ENCODE assay signal across 17 cellular contexts in genomic region chr17:72511874-72512273, GRCh38.
DNase-seq lines count a peak whose midpoint lies in the region; ATAC-seq and TF ChIP-seq lines count a peak whose summit lies in the region.
"Had no signal": no experiment of that assay in that cellular context is flagged by ENCODE, and none has a peak within 500 bp of the region (broad histone marks: within the 10 kb centered on the region; RNA-seq: fewer than 3 reads in every experiment).

No MANE protein-coding gene starts in this region.

- no peak for TF ChIP-seq CTCF in upper lobe of right lung (IDR thresholded peaks at IDR 0.05)

- H3K27me3 Mint-ChIP-seq in activated naive CD4-positive, alpha-beta T cell treated with anti-CD3 and anti-CD28 coated beads, Interleukin-2, amount 10 ng/mL, durations not matched to agents 7 days and 5 days, result no peaks in the 10 kb centered on the region

- H3K4me3 Mint-ChIP-seq in activated naive CD4-positive, alpha-beta T cell treated with anti-CD3 and anti-CD28 coated beads, Interleukin-2, amount 10 ng/mL, durations not matched to agents 7 days and 5 days, result no peak overlapping the region
- H3K4me3 Mint-ChIP-seq: HFFc6 had no signal

- H3K36me3 Mint-ChIP-seq in activated naive CD4-positive, alpha-beta T cell treated with anti-CD3 and anti-CD28 coated beads, Interleukin-2, amount 10 ng/mL, durations not matched to agents 7 days and 5 days, result no peaks in the 10 kb centered on the region

- H3K4me3 ChIP-seq in upper lobe of right lung, result no peak overlapping the region
- H3K4me3 ChIP-seq: GM12878, SJSA1 had no signal

- peaks cover 5% of the 10 kb centered on the region for H3K4me1 ChIP-seq in upper lobe of right lung

- H3K27me3 ChIP-seq in upper lobe of right lung, result no peaks in the 10 kb centered on the region
- H3K27me3 ChIP-seq: SJSA1 had no signal

- peak; percentile 43 for DNase-seq in DMS53 (lab: John Stamatoyannopoulos, UW)
- no peak for DNase-seq in DMS53 treated with DMSO at 0.1 percent for 48 hours (lab: John Stamatoyannopoulos, UW; ENCODE audit: unreplicated experiment)
- DNase-seq in SW480 (ENCODE audit: low spot score), result peak; percentile 35
- no peak for DNase-seq in upper lobe of right lung
- DNase-seq in activated naive CD4-positive, alpha-beta T cell treated with anti-CD3 and anti-CD28 coated beads, Interleukin-2, amount 10 ng/mL, durations not matched to agents 7 days and 5 days, result no peak
- DNase-seq in hypothalamus (lab: John Stamatoyannopoulos, UW), result no peak
- DNase-seq: DMS79, HFFc6, MV-4-11, NCI-H2029 treated with DMSO at 0.1 percent for 48 hours, NCI-H510A treated with DMSO at 0.1 percent for 48 hours, RPMI8226 had no signal

- CTCF ChIA-PET in activated naive CD4-positive, alpha-beta T cell treated with anti-CD3 and anti-CD28 coated beads, Interleukin-2, amount 10 ng/mL, durations not matched to agents 7 days and 5 days (lab: Charles Lee), result no interaction called here

- H3K36me3 ChIP-seq in upper lobe of right lung, result no peaks in the 10 kb centered on the region
- H3K36me3 ChIP-seq: SJSA1 had no signal

- H3K4me1 Mint-ChIP-seq in activated naive CD4-positive, alpha-beta T cell treated with anti-CD3 and anti-CD28 coated beads, Interleukin-2, amount 10 ng/mL, durations not matched to agents 7 days and 5 days, result no peaks in the 10 kb centered on the region

- no peak overlapping the region for H3K27ac ChIP-seq in upper lobe of right lung
- H3K27ac ChIP-seq: 22Rv1, SJSA1 had no signal

- H3K9me3 ChIP-seq in upper lobe of right lung, result no peaks in the 10 kb centered on the region
- H3K9me3 ChIP-seq: SJSA1 had no signal

- ATAC-seq in esophagus mucosa (peak; percentile 61), upper lobe of right lung (peak; percentile 22), GM21737 (IDR thresholded peaks at IDR 0.05; ENCODE audit: unreplicated experiment) (no peak)

- no peaks in the 10 kb centered on the region for H3K9me3 Mint-ChIP-seq in activated naive CD4-positive, alpha-beta T cell treated with anti-CD3 and anti-CD28 coated beads, Interleukin-2, amount 10 ng/mL, durations not matched to agents 7 days and 5 days
- H3K9me3 Mint-ChIP-seq: HFFc6 had no signal

- intact Hi-C loops in upper lobe of right lung (cut with DNase I), result no loop called here

- no peak overlapping the region for H3K27ac Mint-ChIP-seq in activated naive CD4-positive, alpha-beta T cell treated with anti-CD3 and anti-CD28 coated beads, Interleukin-2, amount 10 ng/mL, durations not matched to agents 7 days and 5 days
- H3K27ac Mint-ChIP-seq: HFFc6 had no signal

Comparison
In these comparisons a context has a peak if more than half of its experiments do, and no peak if none do; other contexts are left out.
1. DNase-seq: peak in DMS53 (single experiment) and SW480 (single experiment); none in DMS53 treated with DMSO at 0.1 percent for 48 hours (single experiment), upper lobe of right lung (single experiment), activated naive CD4-positive, alpha-beta T cell treated with anti-CD3 and anti-CD28 coated beads, Interleukin-2, amount 10 ng/mL, durations not matched to agents 7 days and 5 days (single experiment) and hypothalamus (0 of 51).